Comparison of ENCODE assay signal across 17 cellular contexts in genomic region chr6:13523826-13524622, GRCh38. TPM values are rescaled to one million over a fixed set of nuclear protein-coding genes. Genes with fewer than 3 reads are reported as not detected.
DNase-seq lines count a peak whose midpoint lies in the region; ATAC-seq and TF ChIP-seq lines count a peak whose summit lies in the region.
"Had no signal": no experiment of that assay in that cellular context is flagged by ENCODE, and none has a peak within 500 bp of the region (broad histone marks: within the 10 kb centered on the region; RNA-seq: fewer than 3 reads in every experiment).

No MANE protein-coding gene starts in this region.

- peak overlapping the region; percentile 47 for H3K4me3 Mint-ChIP-seq in type B pancreatic cell
- H3K4me3 Mint-ChIP-seq in activated CD4-positive, alpha-beta T cell treated with anti-CD3 and anti-CD28 coated beads for 36 hours = no peak overlapping the region
- H3K4me3 Mint-ChIP-seq in immature natural killer cell = no peak overlapping the region

- TF ChIP-seq CTCF in heart right ventricle (IDR thresholded peaks at IDR 0.05) (no peak), type B pancreatic cell (conservative IDR thresholded peaks at IDR 0.05) (no peak), GM10248 (IDR thresholded peaks at IDR 0.05; ENCODE audit: control extremely low read depth, extremely low read depth, low read depth, missing control alignments) (no peak)

- H3K4me3 ChIP-seq in heart right ventricle = no peak overlapping the region
- H3K4me3 ChIP-seq in mucosa of rectum (ENCODE audit: low read length in 2 of 2) = no peak overlapping the region
- H3K4me3 ChIP-seq: adrenal gland, Peyer's patch had no signal

- no peaks in the 10 kb centered on the region for H3K27me3 ChIP-seq in heart right ventricle
- no peaks in the 10 kb centered on the region for H3K27me3 ChIP-seq in mucosa of rectum (ENCODE audit: control insufficient read depth in 2 of 2, insufficient read depth in 2 of 2, low read length in 2 of 2)
- H3K27me3 ChIP-seq: adrenal gland, Peyer's patch had no signal

- H3K27ac ChIP-seq in heart right ventricle (peak overlapping the region in 7 of 10 donors; percentile 31 to 70 (median 62)), mucosa of rectum (ENCODE audit: low read depth in 2 of 2, low read length in 2 of 2) (peak overlapping the region; percentile 54 to 62)
- H3K27ac ChIP-seq: adrenal gland, Peyer's patch had no signal

- no peak overlapping the region for H3K9ac ChIP-seq in mucosa of rectum (ENCODE audit: low read depth in 1 of 2, low read length in 2 of 2)

- H3K9me3 ChIP-seq in heart right ventricle = peaks cover 0 to 7% (median 0%) of the 10 kb centered on the region in 11 donors
- no peaks in the 10 kb centered on the region for H3K9me3 ChIP-seq in mucosa of rectum (ENCODE audit: control insufficient read depth in 2 of 2, low read length in 2 of 2)
- H3K9me3 ChIP-seq: adrenal gland, Peyer's patch had no signal

- H3K27me3 Mint-ChIP-seq in type B pancreatic cell (no peaks in the 10 kb centered on the region), immature natural killer cell (ENCODE audit: low read depth in 3 of 3) (peaks cover 2 to 7% (median 4%) of the 10 kb centered on the region in 3 donors)
- H3K27me3 Mint-ChIP-seq in activated CD4-positive, alpha-beta T cell treated with anti-CD3 and anti-CD28 coated beads for 36 hours = no peaks in the 10 kb centered on the region

- 81 to 89% methylated on average over 11 of the region's 11 CpGs for WGBS in heart right ventricle, 2 donors

- DNase-seq in heart right ventricle (no peak), Right ventricle myocardium superior (no peak), SHP77 treated with DMSO at 0.1 percent for 48 hours (lab: John Stamatoyannopoulos, UW) (peak; percentile 39), type B pancreatic cell (ENCODE audit: extremely low spot score, unreplicated experiment) (no peak), GM10248 (ENCODE audit: extremely low spot score) (no peak), immature natural killer cell (no peak)
- DNase-seq in activated CD4-positive, alpha-beta T cell treated with anti-CD3 and anti-CD28 coated beads for 36 hours = no peak
- DNase-seq: activated CD4-positive, CD25-positive, alpha-beta regulatory T cell; adrenal gland; GDM1; GOT3; hippocampal formation; Kasumi-1; NCI-H1417 treated with DMSO at 0.1 percent for 48 hours; Peyer's patch; T-helper 1 cell had no signal

- POLR2A ChIA-PET in activated CD4-positive, alpha-beta T cell treated with anti-CD3 and anti-CD28 coated beads for 36 hours (lab: Charles Lee) = no interaction called here
- POLR2A ChIA-PET in GM10248 (lab: Yijun Ruan, JAX) = no interaction called here

- peaks cover 16% of the 10 kb centered on the region for H3K4me1 Mint-ChIP-seq in type B pancreatic cell (ENCODE audit: unreplicated experiment)
- peaks cover 15% of the 10 kb centered on the region for H3K4me1 Mint-ChIP-seq in activated CD4-positive, alpha-beta T cell treated with anti-CD3 and anti-CD28 coated beads for 36 hours
- H3K4me1 Mint-ChIP-seq in immature natural killer cell = peaks cover 17 to 24% of the 10 kb centered on the region in 2 donors

- peak in 6 of 8 donors; percentile 12 to 35 (median 22) for ATAC-seq in heart right ventricle
- no peak for ATAC-seq in Right ventricle myocardium superior (ENCODE audit: poor library complexity)
- no peak for ATAC-seq in activated CD4-positive, alpha-beta T cell treated with anti-CD3 and anti-CD28 coated beads for 36 hours

- no peaks in the 10 kb centered on the region for H3K36me3 ChIP-seq in heart right ventricle
- no peaks in the 10 kb centered on the region for H3K36me3 ChIP-seq in mucosa of rectum (ENCODE audit: control insufficient read depth in 2 of 2, insufficient read depth in 2 of 2, low read length in 2 of 2)
- H3K36me3 ChIP-seq: adrenal gland, Peyer's patch had no signal

- H3K9me3 Mint-ChIP-seq in type B pancreatic cell (peaks cover 8% of the 10 kb centered on the region), immature natural killer cell (no peaks in the 10 kb centered on the region)
- H3K9me3 Mint-ChIP-seq in activated CD4-positive, alpha-beta T cell treated with anti-CD3 and anti-CD28 coated beads for 36 hours (ENCODE audit: low read depth) = no peaks in the 10 kb centered on the region

- no peak overlapping the region for H3K27ac Mint-ChIP-seq in type B pancreatic cell
- no peak overlapping the region for H3K27ac Mint-ChIP-seq in activated CD4-positive, alpha-beta T cell treated with anti-CD3 and anti-CD28 coated beads for 36 hours
- H3K27ac Mint-ChIP-seq in immature natural killer cell = peak overlapping the region in 1 of 6 donors; percentile 63

- H3K4me1 ChIP-seq in heart right ventricle = peaks cover 5 to 55% (median 47%) of the 10 kb centered on the region in 9 donors
- H3K4me1 ChIP-seq in mucosa of rectum (ENCODE audit: control insufficient read depth in 2 of 2, insufficient read depth in 2 of 2, low read length in 2 of 2) = peaks cover 26 to 33% of the 10 kb centered on the region in 2 donors
- H3K4me1 ChIP-seq: adrenal gland had no signal

- intact Hi-C loops in heart right ventricle (cut with DNase I) = no loop called here
- intact Hi-C loops in Right ventricle myocardium superior (cut with DNase I) = no loop called here
- intact Hi-C loops in activated CD4-positive, alpha-beta T cell treated with anti-CD3 and anti-CD28 coated beads for 36 hours (cut with DNase I, micrococcal nuclease) = no loop called here

- H3K36me3 Mint-ChIP-seq in type B pancreatic cell (no peaks in the 10 kb centered on the region), immature natural killer cell (no peaks in the 10 kb centered on the region)
- H3K36me3 Mint-ChIP-seq in activated CD4-positive, alpha-beta T cell treated with anti-CD3 and anti-CD28 coated beads for 36 hours (ENCODE audit: low read depth) = no peaks in the 10 kb centered on the region

- CTCF ChIA-PET in activated CD4-positive, alpha-beta T cell treated with anti-CD3 and anti-CD28 coated beads for 36 hours (lab: Charles Lee) = interaction anchor here (0.6 kb wide), 1 partner anchor 126 kb away, joined by 3 read pairs; no protein-coding TSS in a partner anchor
- CTCF ChIA-PET in GM10248 (lab: Yijun Ruan, JAX) = interaction anchor here (1.1 to 2.1 kb wide), 2 partner anchors 11 to 16 kb away, joined by 3 to 5 read pairs; no protein-coding TSS in a partner anchor

RNA-seq across cellular contexts. Expression of gene GFOD1, which starts 36.6 kb away (rescaled TPM):
- total RNA-seq in heart right ventricle (10 to 100 TPM; 26.5 to 96.5 (median 41.0) TPM), Right ventricle myocardium superior (46.2 TPM), type B pancreatic cell (ENCODE audit: low replicate concordance) (4.1 and 4.8 TPM in 2 replicates)
- polyA plus RNA-seq in heart right ventricle (10 to 100 TPM; 13.8 to 18.2 TPM), immature natural killer cell (10 to 100 TPM; 22.5 to 68.8 (median 49.3) TPM)
- 1 to 10 TPM; 4.2 to 5.8 TPM for total RNA-seq in activated CD4-positive, alpha-beta T cell treated with anti-CD3 and anti-CD28 coated beads for 36 hours

RNA-seq across cellular contexts. Expression of gene SIRT5, which starts 50.4 kb away (rescaled TPM):
- total RNA-seq in heart right ventricle (10 to 100 TPM; 32.9 to 60.1 (median 47.2) TPM), Right ventricle myocardium superior (53.3 TPM), type B pancreatic cell (ENCODE audit: low replicate concordance) (15.3 and 17.4 TPM in 2 replicates)
- polyA plus RNA-seq in heart right ventricle (10 to 100 TPM; 10.8 to 23.4 TPM), immature natural killer cell (10 to 100 TPM in 2 of 3 donors, 1 to 10 TPM in 1; 7.5 to 12.3 (median 11.2) TPM)
- 10 to 100 TPM; 14.7 to 21.9 TPM for total RNA-seq in activated CD4-positive, alpha-beta T cell treated with anti-CD3 and anti-CD28 coated beads for 36 hours

Comparison
In these comparisons a context has a peak if more than half of its experiments do, and no peak if none do; other contexts are left out.
1. ATAC-seq: peak in heart right ventricle (6 of 8); none in Right ventricle myocardium superior (single experiment) and activated CD4-positive, alpha-beta T cell treated with anti-CD3 and anti-CD28 coated beads for 36 hours (single experiment).